Comparison of ENCODE assay signal across 8 cellular contexts in the genomic region with DNA sequence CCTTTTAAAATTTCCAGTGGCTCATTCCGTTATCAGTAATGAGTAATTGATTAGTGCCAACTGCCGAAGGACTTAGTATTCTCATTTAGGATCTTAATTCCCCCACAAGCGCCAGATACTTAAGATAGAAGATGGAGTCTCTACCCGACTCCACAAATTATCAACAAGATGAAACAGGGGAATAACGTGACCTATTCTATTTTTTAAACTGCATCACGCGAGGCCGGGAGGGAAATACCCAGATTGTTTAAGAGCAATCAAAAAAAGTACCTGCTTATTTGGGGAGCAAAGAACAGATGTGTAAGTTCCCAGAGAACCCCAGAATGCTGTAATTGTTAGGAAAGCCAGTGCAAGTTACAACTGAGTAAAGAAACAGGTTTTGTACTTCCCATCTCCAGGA. TPM values are rescaled to one million over a fixed set of nuclear protein-coding genes. Genes with fewer than 3 reads are reported as not detected.
A peak's percentile ranks its signal among the peaks of the same experiment; 100 is the strongest.
DNase-seq lines count a peak whose midpoint lies in the region; ATAC-seq and TF ChIP-seq lines count a peak whose summit lies in the region.

No MANE protein-coding gene starts in this region.

- H3K4ac ChIP-seq in IMR-90 (ENCODE audit: low read depth, low read length) (no peak overlapping the region; the same call in 1 of the 2 replicates), neuronal stem cell (ENCODE audit: low read length) (no peak overlapping the region)

- H3K4me3 ChIP-seq in IMR-90 (ENCODE audit: insufficient read depth, low read depth, low read length) (peak overlapping the region; percentile 95; the same call in 1 of the 2 replicates), neuronal stem cell (ENCODE audit: low read length in 2 of 2) (no peak overlapping the region), lower leg skin (ENCODE audit: low read depth, poor library complexity, severe bottlenecking) (no peak overlapping the region)

- H2BK120ac ChIP-seq in IMR-90 (ENCODE audit: low read depth, low read length) (peak overlapping the region; percentile 14; the same call in 1 of the 2 replicates), neuronal stem cell (ENCODE audit: low read depth, low read length) (no peak overlapping the region)

- no peak overlapping the region for H2AK9ac ChIP-seq in IMR-90 (replicated peaks; ENCODE audit: low read depth, low read length, poor library complexity)

- DNase-seq in CD4-positive, alpha-beta T cell, result no peak
- DNase-seq in IMR-90 (no peak), chondrocyte (ENCODE audit: low spot score) (no peak), neuronal stem cell (ENCODE audit: low spot score) (no peak), lower leg skin (ENCODE audit: low spot score in 2 of 2) (no peak)

- H3K9ac ChIP-seq in IMR-90 (ENCODE audit: low read depth, low read length) (peak overlapping the region; percentile 24; the same call in 1 of the 2 replicates), neuronal stem cell (ENCODE audit: low read depth, low read length, poor library complexity) (no peak overlapping the region)

- H2BK20ac ChIP-seq in IMR-90 (ENCODE audit: low read depth, low read length), result peak overlapping the region; percentile 64; the same call in 1 of the 2 replicates

- H3K9me3 ChIP-seq in CD4-positive, alpha-beta T cell (ENCODE audit: control insufficient read depth, low read length), result no peaks in the 10 kb centered on the region
- H3K9me3 ChIP-seq in IMR-90 (ENCODE audit: control insufficient read depth, insufficient read depth, low read length) (no peaks in the 10 kb centered on the region), neuronal stem cell (replicated peaks in 1 of 2; ENCODE audit: control insufficient read depth in 2 of 2, insufficient read depth in 1 of 2, low read depth in 1 of 2, low read length in 2 of 2) (no peaks in the 10 kb centered on the region)

- TF ChIP-seq RAD21 in IMR-90 (IDR thresholded peaks at IDR 0.05; ENCODE audit: low read length), result no peak

- no CpG with 5 or more reads among the region's 8 CpGs for WGBS in IMR-90 (ENCODE audit: extremely low coverage in 2 of 2, insufficient read length in 1 of 2), 2 experiments
- no CpG with 5 or more reads among the region's 8 CpGs for WGBS in neuronal stem cell (ENCODE audit: extremely low coverage in 2 of 2, insufficient read length in 2 of 2, insufficient replicate concordance in 1 of 2), 2 donors
- WGBS in lower leg skin, 2 donors, result 23 to 25% methylated on average over 8 of the region's 8 CpGs

- peak; percentile 11 for TF ChIP-seq CTCF in CD4-positive, alpha-beta T cell (IDR thresholded peaks at IDR 0.05)
- no peak for TF ChIP-seq CTCF in IMR-90 (conservative IDR thresholded peaks at IDR 0.05; ENCODE audit: low read depth, low read length)
- no peak for TF ChIP-seq CTCF in chondrocyte (IDR thresholded peaks at IDR 0.05)
- TF ChIP-seq CTCF in lower leg skin (IDR thresholded peaks at IDR 0.05), result no peak

- in situ Hi-C loops in IMR-90 (cut with MboI; ENCODE audit: low sequenced_read_pairs), result loop anchor here (5.0 to 25.0 kb wide), 3 partner anchors 146 to 506 kb away; a partner anchor contains a TSS

- no TSS peak for BruUV-seq in IMR-90 (replicated peaks; lab: Mats Ljungman, UMichigan)

- dilution Hi-C loops in IMR-90 (cut with HindIII; ENCODE audit: low sequenced_read_pairs, unreplicated experiment), result no loop called here

- no peaks in the 10 kb centered on the region for H4K20me1 ChIP-seq in IMR-90 (ENCODE audit: insufficient read depth, low read length)

- H2BK15ac ChIP-seq in IMR-90 (ENCODE audit: low read depth, low read length) (no peak overlapping the region; the same call in 2 of the 3 replicates), neuronal stem cell (ENCODE audit: low read length) (no peak overlapping the region)

- no peaks in the 10 kb centered on the region for H3K9me3 Mint-ChIP-seq in CD4-positive, alpha-beta T cell
- peaks cover 10% of the 10 kb centered on the region for H3K9me3 Mint-ChIP-seq in chondrocyte (ENCODE audit: low read depth)

- H3K79me1 ChIP-seq in IMR-90 (ENCODE audit: low read depth in 1 of 2, low read length in 2 of 2) (peaks cover 3 to 23% of the 10 kb centered on the region in 2 experiments; a peak in 2 of 4 replicates), neuronal stem cell (ENCODE audit: low read depth, low read length) (no peaks in the 10 kb centered on the region)

- no peaks in the 10 kb centered on the region for H3K36me3 ChIP-seq in IMR-90 (ENCODE audit: control insufficient read depth, insufficient read depth, low read length)
- H3K36me3 ChIP-seq in neuronal stem cell (replicated peaks in 1 of 2; ENCODE audit: control insufficient read depth in 2 of 2, insufficient read depth in 2 of 2, low read length in 2 of 2), result no peaks in the 10 kb centered on the region

- peaks cover 15% of the 10 kb centered on the region for H3K36me3 Mint-ChIP-seq in CD4-positive, alpha-beta T cell (ENCODE audit: low read depth)
- H3K36me3 Mint-ChIP-seq in chondrocyte (ENCODE audit: low read depth), result no peaks in the 10 kb centered on the region

- H2BK5ac ChIP-seq in IMR-90 (ENCODE audit: low read depth, low read length, poor library complexity, severe bottlenecking) (no peak overlapping the region), neuronal stem cell (ENCODE audit: low read length) (no peak overlapping the region)

- no peak for ATAC-seq in CD4-positive, alpha-beta T cell (ENCODE audit: poor library complexity)
- ATAC-seq in IMR-90 (ENCODE audit: low read depth), result no peak
- ATAC-seq in GM21576 (IDR thresholded peaks at IDR 0.05; ENCODE audit: unreplicated experiment), result no peak
- ATAC-seq in HG03354 (IDR thresholded peaks at IDR 0.05; ENCODE audit: poor library complexity, severe bottlenecking, unreplicated experiment), result no peak
- no peak for ATAC-seq in HG03432 (IDR thresholded peaks at IDR 0.05; ENCODE audit: unreplicated experiment)

- no peak overlapping the region for H2BK12ac ChIP-seq in neuronal stem cell (ENCODE audit: low read length)

- peak overlapping the region; percentile 56; the same call in 1 of the 2 replicates for H3K23ac ChIP-seq in IMR-90 (ENCODE audit: low read depth, low read length)
- H3K23ac ChIP-seq in neuronal stem cell (ENCODE audit: low read depth, low read length, poor library complexity), result no peak overlapping the region

- no peaks in the 10 kb centered on the region for H3K27me3 Mint-ChIP-seq in CD4-positive, alpha-beta T cell
- H3K27me3 Mint-ChIP-seq in chondrocyte (ENCODE audit: low read depth), result no peaks in the 10 kb centered on the region

- 0 out of 2 replicates have a peak overlapping the region, but pooled peaks have one; percentile 27 for H4K91ac ChIP-seq in IMR-90 (ENCODE audit: insufficient read depth, low read depth, low read length)
- H4K91ac ChIP-seq in neuronal stem cell (ENCODE audit: low read depth, low read length, poor library complexity), result no peak overlapping the region

- H3K4me2 ChIP-seq in IMR-90 (ENCODE audit: low read depth, low read length), result peak overlapping the region; percentile 74
- H3K4me2 ChIP-seq in neuronal stem cell (ENCODE audit: insufficient read depth, low read length, poor library complexity, severe bottlenecking), result peak overlapping the region; percentile 99

- peaks cover 4% of the 10 kb centered on the region; the same call in 1 of the 2 replicates for H3K4me1 ChIP-seq in IMR-90 (ENCODE audit: control insufficient read depth, insufficient read depth, low read length)
- H3K4me1 ChIP-seq in neuronal stem cell (ENCODE audit: control insufficient read depth in 2 of 2, insufficient read depth in 1 of 2, low read depth in 1 of 2, low read length in 2 of 2), result peaks cover 2 to 3% of the 10 kb centered on the region in 2 donors

- TF ChIP-seq POLR2A in IMR-90 (IDR thresholded peaks at IDR 0.05; ENCODE audit: low read depth, low read length) (no peak), lower leg skin (IDR thresholded peaks at IDR 0.05) (no peak)

- peak overlapping the region; percentile 29; the same call in 1 of the 2 replicates for H3K56ac ChIP-seq in IMR-90 (ENCODE audit: extremely low read depth, insufficient read depth, low read length)

- peak overlapping the region; percentile 98 for H3K27ac ChIP-seq in CD4-positive, alpha-beta T cell (ENCODE audit: low read depth, low read length)
- peak overlapping the region; percentile 30; the same call in 1 of the 2 replicates for H3K27ac ChIP-seq in IMR-90 (ENCODE audit: insufficient read depth, low read length)
- no peak overlapping the region for H3K27ac ChIP-seq in neuronal stem cell (replicated peaks; ENCODE audit: low read length)

- peak overlapping the region; percentile 97 for H3K4me3 Mint-ChIP-seq in CD4-positive, alpha-beta T cell
- H3K4me3 Mint-ChIP-seq in chondrocyte (ENCODE audit: unreplicated experiment), result peak overlapping the region; percentile 89

- POLR2A ChIA-PET in CD4-positive, alpha-beta T cell (lab: Charles Lee), result interaction anchor here (0.6 to 8.6 kb wide), 18 partner anchors 9 to 504 kb away, joined by 3 to 151 read pairs (median 7); a partner anchor contains a TSS
- POLR2A ChIA-PET in IMR-90 (lab: Charles Lee; ENCODE audit: unreplicated experiment), result interaction anchor here (1.5 kb wide), 1 partner anchor 200 kb away, joined by 3 read pairs; no protein-coding TSS in a partner anchor

- H3K4me1 Mint-ChIP-seq in CD4-positive, alpha-beta T cell (ENCODE audit: low read depth), result peaks cover 33% of the 10 kb centered on the region
- H3K4me1 Mint-ChIP-seq in chondrocyte (ENCODE audit: low read depth), result peaks cover 34% of the 10 kb centered on the region

- peak overlapping the region in 1 of 2 experiments; percentile 62; a peak in 2 of 4 replicates for H4K8ac ChIP-seq in IMR-90 (ENCODE audit: low read depth in 2 of 2, low read length in 2 of 2)
- no peak overlapping the region for H4K8ac ChIP-seq in neuronal stem cell (ENCODE audit: low read depth, low read length)

- H3K18ac ChIP-seq in IMR-90 (ENCODE audit: low read depth, low read length) (no peak overlapping the region), neuronal stem cell (ENCODE audit: low read length) (no peak overlapping the region)

- no peaks in the 10 kb centered on the region for H3K9me1 ChIP-seq in IMR-90 (ENCODE audit: insufficient read depth, low read length)

- H2AFZ ChIP-seq in IMR-90 (replicated peaks; ENCODE audit: low read length, poor library complexity) (peak overlapping the region; percentile 96), neuronal stem cell (ENCODE audit: low read length) (peak overlapping the region; percentile 97)

- intact Hi-C loops in CD4-positive, alpha-beta T cell (cut with DNase I, micrococcal nuclease), result loop anchor here (1.0 to 10.0 kb wide), 7 partner anchors 29 to 509 kb away; a partner anchor contains a TSS
- intact Hi-C loops in IMR-90 (cut with micrococcal nuclease) (loop anchor here (1.0 to 10.0 kb wide), 6 partner anchors 76 to 506 kb away; a partner anchor contains a TSS), lower leg skin (cut with DNase I; ENCODE audit: low total_unique reads) (loop anchor here (5.0 kb wide), 1 partner anchor 151 kb away; no protein-coding TSS in a partner anchor)

- peak overlapping the region; percentile 99 for H3K27ac Mint-ChIP-seq in CD4-positive, alpha-beta T cell
- no peak overlapping the region for H3K27ac Mint-ChIP-seq in chondrocyte (ENCODE audit: unreplicated experiment)

- H2AK5ac ChIP-seq in IMR-90 (ENCODE audit: low read depth, low read length) (no peak overlapping the region), neuronal stem cell (ENCODE audit: low read depth, low read length) (no peak overlapping the region)

- CTCF ChIA-PET in CD4-positive, alpha-beta T cell (lab: Charles Lee), result interaction anchor here (0.7 to 8.2 kb wide), 19 partner anchors 8 to 191 kb away, joined by 3 to 224 read pairs (median 15); a partner anchor contains a TSS
- CTCF ChIA-PET in IMR-90 (lab: Yijun Ruan, JAX), result interaction anchor here (1.0 to 1.8 kb wide), 9 partner anchors 23 to 193 kb away, joined by 3 to 41 read pairs (median 8); no protein-coding TSS in a partner anchor

- H3K27me3 ChIP-seq in CD4-positive, alpha-beta T cell (ENCODE audit: control insufficient read depth, insufficient read depth, low read length), result no peaks in the 10 kb centered on the region
- no peaks in the 10 kb centered on the region for H3K27me3 ChIP-seq in IMR-90 (ENCODE audit: control insufficient read depth, insufficient read depth, low read length)
- H3K27me3 ChIP-seq in neuronal stem cell (ENCODE audit: control insufficient read depth in 3 of 3, insufficient read depth in 3 of 3, low read depth in 1 of 3, low read length in 3 of 3), result peaks cover 11 to 77% (median 28%) of the 10 kb centered on the region in 3 experiments

- no peak overlapping the region for H4K5ac ChIP-seq in IMR-90 (ENCODE audit: low read depth, low read length)

- peak overlapping the region; percentile 39; the same call in 1 of the 2 replicates for H3K14ac ChIP-seq in IMR-90 (replicated peaks; ENCODE audit: low read depth, low read length)
- no peak overlapping the region for H3K14ac ChIP-seq in neuronal stem cell (ENCODE audit: low read length)

RNA-seq across cellular contexts. Expression of a gene that starts 1.1 kb away (rescaled TPM):
- total RNA-seq in CD4-positive, alpha-beta T cell, result 10 to 100 TPM; 12.9 to 14.1 TPM
- total RNA-seq in IMR-90 (2012; rRNA removed) (17.2 and 17.6 TPM in 2 replicates), chondrocyte (2.1 to 5.1 TPM (median 4.6 TPM) in 3 replicates), lower leg skin (10 to 100 TPM; 18.9 to 35.2 (median 27.0) TPM)
- polyA plus RNA-seq in IMR-90 (2012; rRNA removed), result 4.9 and 5.4 TPM in 2 replicates
- polyA plus RNA-seq in IMR-90 (2012; cell fraction: cytosol; rRNA removed), result 2.0 and 2.1 TPM in 2 replicates
- 1.4 and 6.3 TPM in 2 replicates for polyA plus RNA-seq in IMR-90 (2012; cell fraction: nucleus; rRNA removed; ENCODE audit: low replicate concordance)
- polyA plus RNA-seq in neuronal stem cell (2013, experiment 1 of 2), result 0.06 TPM
- 0.04 TPM for polyA plus RNA-seq in neuronal stem cell (2013, experiment 2 of 2)

RNA-seq across cellular contexts. Expression of a gene that starts 29.0 kb away (rescaled TPM):
- total RNA-seq in CD4-positive, alpha-beta T cell, result 1 to 10 TPM; 2.0 to 3.4 TPM
- total RNA-seq in IMR-90 (2012; rRNA removed) (7.0 and 11.9 TPM in 2 replicates), chondrocyte (6.2 to 7.0 TPM (median 6.8 TPM) in 3 replicates), lower leg skin (10 to 100 TPM; 15.2 to 21.5 (median 21.2) TPM)
- 4.1 and 5.4 TPM in 2 replicates for polyA plus RNA-seq in IMR-90 (2012; rRNA removed)
- 4.8 and 10.3 TPM in 2 replicates for polyA plus RNA-seq in IMR-90 (2012; cell fraction: cytosol; rRNA removed)
- 4.0 and 4.4 TPM in 2 replicates for polyA plus RNA-seq in IMR-90 (2012; cell fraction: nucleus; rRNA removed; ENCODE audit: low replicate concordance)
- polyA plus RNA-seq in neuronal stem cell (2013, experiment 1 of 2), result 5.1 TPM
- 5.2 TPM for polyA plus RNA-seq in neuronal stem cell (2013, experiment 2 of 2)
